In the genomic region with DNA sequence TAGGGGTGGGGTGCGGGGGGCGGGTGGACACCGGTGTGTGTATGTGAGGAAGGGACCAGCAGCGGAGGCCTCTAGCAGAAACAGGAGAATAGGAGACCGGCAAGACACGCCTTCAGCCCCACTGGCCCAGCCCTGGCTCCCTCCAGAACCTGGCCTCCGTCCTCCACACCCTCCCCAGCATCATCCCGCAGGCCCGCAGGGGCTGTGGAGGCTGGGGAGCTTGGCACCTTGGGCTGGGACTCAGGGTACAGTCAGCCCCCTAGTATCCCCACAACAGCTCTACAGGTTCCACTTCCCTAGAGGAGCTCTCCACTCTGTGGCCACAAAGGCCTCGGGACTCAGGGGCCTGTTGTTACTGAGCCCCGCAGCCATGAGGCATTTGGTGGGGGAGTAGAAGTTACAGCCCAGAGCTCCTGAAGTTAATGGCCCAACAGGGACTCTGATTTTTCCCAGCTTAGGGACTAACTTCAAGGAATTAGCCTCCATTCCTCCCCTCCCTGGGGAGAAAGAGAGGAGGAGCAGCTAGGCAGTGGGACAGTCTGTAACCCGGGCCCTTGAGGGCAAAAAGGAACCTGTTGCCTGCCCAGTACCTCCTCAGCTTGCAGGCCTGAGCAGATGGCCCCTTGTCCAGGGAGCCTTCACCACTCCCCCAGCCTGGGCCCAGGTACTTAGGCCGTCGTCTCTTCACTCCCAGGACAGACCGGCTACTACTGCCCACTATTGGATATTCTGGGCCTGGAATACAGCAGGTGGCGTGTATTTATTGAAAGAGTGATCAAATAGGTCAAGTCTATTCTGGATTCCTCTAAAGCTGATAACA, we compare ENCODE assay signal across 8 cellular contexts. TPM values are rescaled to one million over a fixed set of nuclear protein-coding genes. Genes with fewer than 3 reads are reported as not detected.
DNase-seq lines count a peak whose midpoint lies in the region; ATAC-seq, FAIRE-seq and TF ChIP-seq lines count a peak whose summit lies in the region.

No MANE protein-coding gene starts in this region.

- peaks cover 9% of the 10 kb centered on the region for H3K4me1 ChIP-seq in mesodermal cell (ENCODE audit: control insufficient read depth, insufficient read depth, low read length, poor library complexity, severe bottlenecking)

- WGBS in mesodermal cell (ENCODE audit: insufficient coverage in 2 of 2), 2 experiments: 47 to 57% methylated on average over 3 to 11 of the region's 16 CpGs

- no peaks in the 10 kb centered on the region for H3K27me3 Mint-ChIP-seq in type B pancreatic cell

- H3K4me3 Mint-ChIP-seq in type B pancreatic cell: peak overlapping the region; percentile 87

- H3K36me3 ChIP-seq in bronchial epithelial cell (ENCODE audit: control insufficient read depth, insufficient read depth, low read length): no peaks in the 10 kb centered on the region
- H3K36me3 ChIP-seq in mesodermal cell (ENCODE audit: control insufficient read depth, insufficient read depth, low read length): no peaks in the 10 kb centered on the region

- no peaks in the 10 kb centered on the region for H3K27me3 ChIP-seq in bronchial epithelial cell (ENCODE audit: control insufficient read depth, insufficient read depth, low read length)

- H3K4me3 ChIP-seq in NB4 (ENCODE audit: low read depth, low read length): peak overlapping the region; percentile 65
- peak overlapping the region; percentile 26 for H3K4me3 ChIP-seq in bronchial epithelial cell (ENCODE audit: low read depth, low read length)
- no peak overlapping the region for H3K4me3 ChIP-seq in mesodermal cell (ENCODE audit: extremely low read depth, insufficient read depth, low read length, poor library complexity, severe bottlenecking)

- peak overlapping the region; percentile 86 for H3K27ac ChIP-seq in mesodermal cell (ENCODE audit: low read depth, low read length, severe bottlenecking)

- H3K4me1 Mint-ChIP-seq in type B pancreatic cell (ENCODE audit: unreplicated experiment): peaks cover 21% of the 10 kb centered on the region

- peak overlapping the region; percentile 80 for H3K27ac Mint-ChIP-seq in type B pancreatic cell

- DNase-seq in GM03348 (ENCODE audit: low spot score) (peak; percentile 23), NB4 (ENCODE audit: low read depth) (peak; percentile 69), bronchial epithelial cell (ENCODE audit: low read depth) (no peak), type B pancreatic cell (ENCODE audit: extremely low spot score, unreplicated experiment) (no peak)

- no peak for FAIRE-seq in bronchial epithelial cell (lab: Jason Lieb, UNC)

- no peak for TF ChIP-seq CTCF in NB4 (IDR thresholded peaks at IDR 0.05; ENCODE audit: low read depth, low read length)
- TF ChIP-seq CTCF in bronchial epithelial cell (IDR thresholded peaks at IDR 0.05; ENCODE audit: insufficient read depth, low read length, severe bottlenecking): no peak
- no peak for TF ChIP-seq CTCF in type B pancreatic cell (conservative IDR thresholded peaks at IDR 0.05)

- H3K9me3 ChIP-seq in mesodermal cell (ENCODE audit: control insufficient read depth, low read length): no peaks in the 10 kb centered on the region

- no peaks in the 10 kb centered on the region for H3K36me3 Mint-ChIP-seq in type B pancreatic cell

- H3K9me3 Mint-ChIP-seq in type B pancreatic cell: no peaks in the 10 kb centered on the region

- no peak for ATAC-seq in HG03469 (IDR thresholded peaks at IDR 0.05; ENCODE audit: unreplicated experiment)
- ATAC-seq in GM21526 (IDR thresholded peaks at IDR 0.05; ENCODE audit: low FRiP score, unreplicated experiment): no peak
- no peak for ATAC-seq in HG03439 (IDR thresholded peaks at IDR 0.05; ENCODE audit: unreplicated experiment)

- TF ChIP-seq POLR2A in NB4 (IDR thresholded peaks at IDR 0.05; ENCODE audit: extremely low read depth, insufficient read length): peak; percentile 3

RNA-seq across cellular contexts. Expression of gene SH2D6, which starts 20.0 kb away (rescaled TPM):
- total RNA-seq in bronchial epithelial cell: 0.13 TPM in 1 of 2 replicates, not detected in the other
- polyA plus RNA-seq in mesodermal cell (2013, experiment 1 of 2): not detected
- 0.76 TPM for polyA plus RNA-seq in mesodermal cell (2013, experiment 2 of 2)
- total RNA-seq in type B pancreatic cell (ENCODE audit: low replicate concordance): 0.97 TPM in 1 of 2 replicates, not detected in the other

RNA-seq across cellular contexts. Expression of gene CAPG, which starts 28.3 kb away (rescaled TPM):
- total RNA-seq in bronchial epithelial cell (701 and 871 TPM in 2 replicates), type B pancreatic cell (ENCODE audit: low replicate concordance) (61.1 and 195 TPM in 2 replicates)
- 79.5 TPM for polyA plus RNA-seq in mesodermal cell (2013, experiment 1 of 2)
- 71.6 TPM for polyA plus RNA-seq in mesodermal cell (2013, experiment 2 of 2)

Comparison
In these comparisons a context has a peak if more than half of its experiments do, and no peak if none do; other contexts are left out.
1. DNase-seq: peak in GM03348 (single experiment) and NB4 (single experiment); none in bronchial epithelial cell (single experiment) and type B pancreatic cell (single experiment).